Comparison of ENCODE assay signal across 25 cellular contexts in genomic region chr22:45891471-45891995, GRCh38.
DNase-seq lines count a peak whose midpoint lies in the region; ATAC-seq, FAIRE-seq and TF ChIP-seq lines count a peak whose summit lies in the region.
"Had no signal": no experiment of that assay in that cellular context is flagged by ENCODE, and none has a peak within 500 bp of the region (broad histone marks: within the 10 kb centered on the region; RNA-seq: fewer than 3 reads in every experiment).

No MANE protein-coding gene starts in this region.

- H3K27ac ChIP-seq in kidney (ENCODE audit: low read depth in 2 of 2, low read length in 2 of 2) (no peak overlapping the region), aorta (ENCODE audit: low read depth in 1 of 2, low read length in 2 of 2) (no peak overlapping the region), prostate gland (no peak overlapping the region)
- H3K27ac ChIP-seq: 22Rv1, tibial nerve had no signal

- no peaks in the 10 kb centered on the region for H3K9me3 ChIP-seq in kidney (ENCODE audit: control insufficient read depth in 1 of 2, low read length in 2 of 2)
- no peaks in the 10 kb centered on the region for H3K9me3 ChIP-seq in aorta (ENCODE audit: control insufficient read depth, low read length)
- no peaks in the 10 kb centered on the region for H3K9me3 ChIP-seq in prostate gland
- H3K9me3 ChIP-seq: tibial nerve had no signal

- no peak for TF ChIP-seq CTCF in kidney (IDR thresholded peaks at IDR 0.05; ENCODE audit: borderline replicate concordance, extremely low read depth, insufficient read depth)
- TF ChIP-seq CTCF in prostate gland (IDR thresholded peaks at IDR 0.05): no peak

- H3K9ac ChIP-seq in kidney (ENCODE audit: low read length in 2 of 2): no peak overlapping the region

- no peak overlapping the region for H3K4me3 ChIP-seq in kidney (ENCODE audit: low read length in 2 of 2)
- H3K4me3 ChIP-seq in aorta (ENCODE audit: low read length in 2 of 2): no peak overlapping the region
- no peak overlapping the region for H3K4me3 ChIP-seq in prostate gland
- H3K4me3 ChIP-seq: tibial nerve had no signal

- intact Hi-C loops in kidney (cut with DNase I): no loop called here
- intact Hi-C loops in aorta (cut with DNase I): no loop called here
- intact Hi-C loops in prostate gland (cut with DNase I): no loop called here

- WGBS in aorta, 2 donors: 78 to 83% methylated on average over 25 of the region's 25 CpGs
- 46% methylated on average over 25 of the region's 25 CpGs for WGBS in prostate gland

- no peak for FAIRE-seq in kidney (lab: Jason Lieb, UNC)
- FAIRE-seq: bronchial epithelial cell, colon had no signal

- H3K27me3 ChIP-seq in aorta (ENCODE audit: control insufficient read depth in 1 of 2, insufficient read depth in 2 of 2, low read length in 1 of 2) (no peaks in the 10 kb centered on the region), prostate gland (replicated peaks; ENCODE audit: insufficient read depth) (no peaks in the 10 kb centered on the region)

- no peak for TF ChIP-seq POLR2A in prostate gland (IDR thresholded peaks at IDR 0.05)

- DNase-seq in NCI-H748 (lab: John Stamatoyannopoulos, UW; ENCODE audit: unreplicated experiment) (peak; percentile 15), NCI-H748 treated with DMSO at 0.1 percent for 48 hours (lab: John Stamatoyannopoulos, UW) (no peak), SKM-1 treated with dmso at 0.1 percent for 144 hours (lab: John Stamatoyannopoulos, UW; ENCODE audit: unreplicated experiment) (peak; percentile 54), kidney (peak; percentile 49), aorta (peak; percentile 39 to 69), NCI-H2107 (lab: John Stamatoyannopoulos, UW) (no peak), prostate gland (ENCODE audit: low spot score) (no peak)
- DNase-seq: activated CD4-positive, alpha-beta T cell treated with anti-CD3 and anti-CD28 coated beads, Interleukin-2, amount 10 ng/mL, durations not matched to agents 7 days and 5 days; activated effector memory CD4-positive, alpha-beta T cell treated with anti-CD3 and anti-CD28 coated beads, Interleukin-2, amount 50 U/mL, for 16 hours; activated T-cell treated with anti-CD3 and anti-CD28 coated beads, Interleukin-2, amount 50 U/mL, for 1 hour; anterior cingulate cortex; hippocampal formation; NCI-H1092; NCI-H1694 treated with DMSO at 0.1 percent for 48 hours; NCI-H2171; NCI-H510A; NK-92 treated with Interleukin-12 subunit alpha and Interleukin-12 subunit beta, amount 100 ng/mL, for 24 hours; SIG-M5; stimulated activated CD4-positive, alpha-beta T cell treated with anti-CD3 and anti-CD28 coated beads, Interleukin-4, amount 100 ng/mL, for 24 hours; T-helper 9 cell had no signal

- H3K36me3 ChIP-seq in kidney (ENCODE audit: control insufficient read depth in 1 of 2, insufficient read depth in 2 of 2, low read length in 2 of 2) (no peaks in the 10 kb centered on the region), aorta (ENCODE audit: control insufficient read depth in 1 of 2, insufficient read depth in 2 of 2, low read length in 1 of 2) (no peaks in the 10 kb centered on the region), prostate gland (no peaks in the 10 kb centered on the region)
- H3K36me3 ChIP-seq: tibial nerve had no signal

- ATAC-seq in aorta (ENCODE audit: low FRiP score): no peak
- ATAC-seq in GM19351 (IDR thresholded peaks at IDR 0.05; ENCODE audit: unreplicated experiment): no peak

- H3K4me1 ChIP-seq in kidney (ENCODE audit: control insufficient read depth in 1 of 2, insufficient read depth in 1 of 2, low read depth in 1 of 2, low read length in 2 of 2) (no peaks in the 10 kb centered on the region), aorta (ENCODE audit: control insufficient read depth in 1 of 2, insufficient read depth in 2 of 2, low read length in 2 of 2) (no peaks in the 10 kb centered on the region), prostate gland (replicated peaks) (peaks cover 11% of the 10 kb centered on the region)

Comparison
In these comparisons a context has a peak if more than half of its experiments do, and no peak if none do; other contexts are left out.
1. DNase-seq: peak in NCI-H748 (single experiment), SKM-1 treated with dmso at 0.1 percent for 144 hours (single experiment), kidney (single experiment) and aorta (2 of 2); none in NCI-H748 treated with DMSO at 0.1 percent for 48 hours (single experiment), NCI-H2107 (single experiment) and prostate gland (single experiment).